15 cellular contexts compared by ENCODE assay signal in the genomic region with DNA sequence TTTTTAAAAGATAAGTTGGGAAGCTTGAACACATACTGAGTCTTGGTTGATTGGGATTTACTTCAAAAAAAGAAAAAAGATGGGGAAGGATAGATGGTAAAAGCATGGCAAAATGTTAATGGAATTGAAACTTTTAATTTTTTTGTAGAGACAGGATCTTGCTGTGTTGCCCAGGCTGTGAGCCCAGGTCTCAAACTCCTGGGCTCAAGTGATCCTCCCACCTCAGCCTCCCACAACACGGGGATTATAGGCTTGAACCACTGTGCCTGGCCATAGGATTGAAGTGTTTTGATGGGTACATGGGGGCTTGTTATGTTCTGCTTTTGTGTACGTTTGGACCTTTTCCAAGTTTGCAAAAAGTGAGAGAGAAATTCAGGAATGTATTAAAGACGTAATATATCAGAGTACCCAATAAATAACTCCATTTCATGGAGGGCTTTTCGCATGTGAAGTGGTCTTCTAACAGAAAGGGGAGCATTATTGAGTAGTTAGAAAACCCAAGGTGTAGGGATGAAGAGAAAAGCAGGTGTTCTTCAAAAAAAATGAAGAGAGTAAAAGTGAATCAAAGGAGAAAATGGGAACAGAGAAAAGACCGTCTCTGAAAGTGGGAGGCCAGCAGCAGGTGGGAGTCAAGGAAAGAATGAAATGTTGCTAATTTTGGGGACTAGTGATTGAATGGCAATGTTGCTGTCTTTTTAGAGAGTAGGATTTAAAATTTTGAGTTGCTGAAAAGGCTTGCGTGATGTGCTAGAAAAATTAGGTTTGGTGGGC. TPM values are rescaled to one million over a fixed set of nuclear protein-coding genes. Genes with fewer than 3 reads are reported as not detected.
DNase-seq lines count a peak whose midpoint lies in the region; ATAC-seq and TF ChIP-seq lines count a peak whose summit lies in the region.
"Had no signal": no experiment of that assay in that cellular context is flagged by ENCODE, and none has a peak within 500 bp of the region (broad histone marks: within the 10 kb centered on the region; RNA-seq: fewer than 3 reads in every experiment).

No MANE protein-coding gene starts in this region.

- H3K4me1 Mint-ChIP-seq in stimulated activated naive CD8-positive, alpha-beta T cell treated with anti-CD3 and anti-CD28 coated beads, Interleukin-15, Interleukin-2, amounts not matched to agents 100 ng/mL and 50 ng/mL, for 24 hours (ENCODE audit: low read depth), result peaks cover 47% of the 10 kb centered on the region
- peaks cover 38% of the 10 kb centered on the region for H3K4me1 Mint-ChIP-seq in activated naive CD8-positive, alpha-beta T cell treated with anti-CD3 and anti-CD28 coated beads, Interleukin-2, amount 50 U/mL, for 24 hours
- H3K4me1 Mint-ChIP-seq in natural killer cell treated with Interleukin-12 subunit alpha and Interleukin-12 subunit beta and Interleukin-15 and Interleukin-18, amount 100 ng/mL, for 72 hours (ENCODE audit: low read depth in 2 of 2), result peaks cover 35 to 38% of the 10 kb centered on the region in 2 donors

- H3K36me3 Mint-ChIP-seq in stimulated activated naive CD8-positive, alpha-beta T cell treated with anti-CD3 and anti-CD28 coated beads, Interleukin-15, Interleukin-2, amounts not matched to agents 100 ng/mL and 50 ng/mL, for 24 hours (ENCODE audit: low read depth), result peaks cover 14% of the 10 kb centered on the region
- peaks cover 8% of the 10 kb centered on the region for H3K36me3 Mint-ChIP-seq in activated naive CD8-positive, alpha-beta T cell treated with anti-CD3 and anti-CD28 coated beads, Interleukin-2, amount 50 U/mL, for 24 hours (ENCODE audit: low read depth)
- H3K36me3 Mint-ChIP-seq in natural killer cell treated with Interleukin-12 subunit alpha and Interleukin-12 subunit beta and Interleukin-15 and Interleukin-18, amount 100 ng/mL, for 72 hours, result no peaks in the 10 kb centered on the region

- in situ Hi-C loops in brain microvascular endothelial cell (cut with HindIII; ENCODE audit: low pct_ligation_motif_present, low sequenced_read_pairs), result no loop called here

- H4K20me1 ChIP-seq in hepatocyte (ENCODE audit: insufficient read depth, poor library complexity, severe bottlenecking), result no peaks in the 10 kb centered on the region

- peaks cover 42% of the 10 kb centered on the region for H3K79me2 ChIP-seq in hepatocyte

- H3K27ac ChIP-seq in brain microvascular endothelial cell (no peak overlapping the region), hepatocyte (no peak overlapping the region)
- H3K27ac ChIP-seq: SJSA1 had no signal

- H3K4me3 Mint-ChIP-seq in stimulated activated naive CD8-positive, alpha-beta T cell treated with anti-CD3 and anti-CD28 coated beads, Interleukin-15, Interleukin-2, amounts not matched to agents 100 ng/mL and 50 ng/mL, for 24 hours, result no peak overlapping the region
- no peak overlapping the region for H3K4me3 Mint-ChIP-seq in activated naive CD8-positive, alpha-beta T cell treated with anti-CD3 and anti-CD28 coated beads, Interleukin-2, amount 50 U/mL, for 24 hours
- H3K4me3 Mint-ChIP-seq in natural killer cell treated with Interleukin-12 subunit alpha and Interleukin-12 subunit beta and Interleukin-15 and Interleukin-18, amount 100 ng/mL, for 72 hours, result peak overlapping the region; percentile 75
- H3K4me3 Mint-ChIP-seq: activated CD8-positive, alpha-beta memory T cell treated with anti-CD3 and anti-CD28 coated beads, Interleukin-2, amount 10 ng/mL, durations not matched to agents 7 days and 5 days; dendritic cell treated with granulocyte-macrophage colony-stimulating factor and Interleukin-4, amounts not matched to agents 40 ng/mL and 50 ng/mL, for 4 days had no signal

- no peaks in the 10 kb centered on the region for H3K27me3 Mint-ChIP-seq in stimulated activated naive CD8-positive, alpha-beta T cell treated with anti-CD3 and anti-CD28 coated beads, Interleukin-15, Interleukin-2, amounts not matched to agents 100 ng/mL and 50 ng/mL, for 24 hours
- H3K27me3 Mint-ChIP-seq in activated naive CD8-positive, alpha-beta T cell treated with anti-CD3 and anti-CD28 coated beads, Interleukin-2, amount 50 U/mL, for 24 hours, result no peaks in the 10 kb centered on the region
- no peaks in the 10 kb centered on the region for H3K27me3 Mint-ChIP-seq in natural killer cell treated with Interleukin-12 subunit alpha and Interleukin-12 subunit beta and Interleukin-15 and Interleukin-18, amount 100 ng/mL, for 72 hours
- H3K27me3 Mint-ChIP-seq: activated CD8-positive, alpha-beta memory T cell treated with anti-CD3 and anti-CD28 coated beads, Interleukin-2, amount 10 ng/mL, durations not matched to agents 7 days and 5 days had no signal

- H3K27me3 ChIP-seq in brain microvascular endothelial cell (replicated peaks) (no peaks in the 10 kb centered on the region), hepatocyte (no peaks in the 10 kb centered on the region)
- H3K27me3 ChIP-seq: esophagus muscularis mucosa, SJSA1 had no signal

- no peaks in the 10 kb centered on the region for H3K9me3 Mint-ChIP-seq in stimulated activated naive CD8-positive, alpha-beta T cell treated with anti-CD3 and anti-CD28 coated beads, Interleukin-15, Interleukin-2, amounts not matched to agents 100 ng/mL and 50 ng/mL, for 24 hours
- no peaks in the 10 kb centered on the region for H3K9me3 Mint-ChIP-seq in activated naive CD8-positive, alpha-beta T cell treated with anti-CD3 and anti-CD28 coated beads, Interleukin-2, amount 50 U/mL, for 24 hours
- no peaks in the 10 kb centered on the region for H3K9me3 Mint-ChIP-seq in natural killer cell treated with Interleukin-12 subunit alpha and Interleukin-12 subunit beta and Interleukin-15 and Interleukin-18, amount 100 ng/mL, for 72 hours
- H3K9me3 Mint-ChIP-seq: dendritic cell treated with granulocyte-macrophage colony-stimulating factor and Interleukin-4, amounts not matched to agents 40 ng/mL and 50 ng/mL, for 4 days had no signal

- H3K4me3 ChIP-seq in brain microvascular endothelial cell (ENCODE audit: low read depth, low read length) (no peak overlapping the region), hepatocyte (no peak overlapping the region)
- H3K4me3 ChIP-seq: esophagus muscularis mucosa, lower lobe of right lung, SJSA1 had no signal

- no peak overlapping the region for H2AFZ ChIP-seq in hepatocyte

- ATAC-seq in stimulated activated naive CD8-positive, alpha-beta T cell treated with anti-CD3 and anti-CD28 coated beads, Interleukin-15, Interleukin-2, amounts not matched to agents 100 U/mL and 50 U/mL, for 24 hours, result no peak
- ATAC-seq in activated naive CD8-positive, alpha-beta T cell treated with anti-CD3 and anti-CD28 coated beads, Interleukin-2, amount 50 U/mL, for 24 hours, result no peak
- ATAC-seq in natural killer cell treated with Interleukin-12 subunit alpha and Interleukin-12 subunit beta and Interleukin-15 and Interleukin-18, amount 100 ng/mL, for 72 hours, result no peak
- ATAC-seq: activated CD8-positive, alpha-beta memory T cell treated with anti-CD3 and anti-CD28 coated beads, Interleukin-2, amount 10 ng/mL, durations not matched to agents 7 days and 5 days had no signal

- peak overlapping the region; percentile 81 for H3K27ac Mint-ChIP-seq in stimulated activated naive CD8-positive, alpha-beta T cell treated with anti-CD3 and anti-CD28 coated beads, Interleukin-15, Interleukin-2, amounts not matched to agents 100 ng/mL and 50 ng/mL, for 24 hours
- peak overlapping the region; percentile 32 for H3K27ac Mint-ChIP-seq in activated naive CD8-positive, alpha-beta T cell treated with anti-CD3 and anti-CD28 coated beads, Interleukin-2, amount 50 U/mL, for 24 hours
- H3K27ac Mint-ChIP-seq in natural killer cell treated with Interleukin-12 subunit alpha and Interleukin-12 subunit beta and Interleukin-15 and Interleukin-18, amount 100 ng/mL, for 72 hours, result peak overlapping the region; percentile 75 to 94
- H3K27ac Mint-ChIP-seq: activated CD8-positive, alpha-beta memory T cell treated with anti-CD3 and anti-CD28 coated beads, Interleukin-2, amount 10 ng/mL, durations not matched to agents 7 days and 5 days; dendritic cell treated with granulocyte-macrophage colony-stimulating factor and Interleukin-4, amounts not matched to agents 40 ng/mL and 50 ng/mL, for 4 days had no signal

- H3K36me3 ChIP-seq in brain microvascular endothelial cell (replicated peaks), result peaks cover 5% of the 10 kb centered on the region
- no peaks in the 10 kb centered on the region for H3K36me3 ChIP-seq in hepatocyte (replicated peaks; ENCODE audit: insufficient read depth, low read depth)

- no peaks in the 10 kb centered on the region for H3K4me1 ChIP-seq in hepatocyte (ENCODE audit: insufficient read depth)
- H3K4me1 ChIP-seq: SJSA1 had no signal

- no peak overlapping the region for H3K4me2 ChIP-seq in hepatocyte

- 94% methylated on average over 6 of the region's 6 CpGs for WGBS in hepatocyte (ENCODE audit: low lambda C conversion rate, missing lambda C conversion rate)

- H3K9me2 ChIP-seq in hepatocyte (replicated peaks; ENCODE audit: insufficient read depth), result no peaks in the 10 kb centered on the region

- no peak for DNase-seq in stimulated activated naive CD8-positive, alpha-beta T cell treated with anti-CD3 and anti-CD28 coated beads, Interleukin-15, Interleukin-2, amounts not matched to agents 100 U/mL and 50 U/mL, for 24 hours
- no peak for DNase-seq in activated naive CD8-positive, alpha-beta T cell treated with anti-CD3 and anti-CD28 coated beads, Interleukin-2, amount 50 U/mL, for 24 hours
- DNase-seq in natural killer cell treated with Interleukin-12 subunit alpha and Interleukin-12 subunit beta and Interleukin-15 and Interleukin-18, amount 100 ng/mL, for 72 hours (ENCODE audit: low spot score), result no peak
- DNase-seq in brain microvascular endothelial cell (no peak), glomerular visceral epithelial cell (ENCODE audit: extremely low spot score) (no peak), occipital lobe (lab: John Stamatoyannopoulos, UW) (no peak), hepatocyte (ENCODE audit: low spot score) (no peak)
- DNase-seq: activated CD8-positive, alpha-beta memory T cell treated with anti-CD3 and anti-CD28 coated beads, Interleukin-2, amount 10 ng/mL, durations not matched to agents 7 days and 5 days; DMS79 treated with DMSO at 0.1 percent for 48 hours; lower lobe of right lung; NCI-H2171 had no signal

- H3K9me3 ChIP-seq in hepatocyte (ENCODE audit: low read depth), result no peaks in the 10 kb centered on the region
- H3K9me3 ChIP-seq: esophagus muscularis mucosa, lower lobe of right lung, SJSA1 had no signal

- no peak for TF ChIP-seq CTCF in brain microvascular endothelial cell (IDR thresholded peaks at IDR 0.05; ENCODE audit: low read depth, low read length, missing control alignments)
- TF ChIP-seq CTCF in hepatocyte (IDR thresholded peaks at IDR 0.05; ENCODE audit: poor library complexity), result no peak

RNA-seq across cellular contexts. Expression of gene GARRE1, which starts 55.2 kb away (rescaled TPM):
- 10 to 100 TPM in 1 of 2 donors, 1 to 10 TPM in 1; 9.6 to 13.3 TPM for total RNA-seq in natural killer cell treated with Interleukin-12 subunit alpha and Interleukin-12 subunit beta and Interleukin-15 and Interleukin-18, amount 100 ng/mL, for 72 hours
- total RNA-seq in occipital lobe, result 20.7 TPM
- total RNA-seq in hepatocyte, result 15.4 and 16.3 TPM in 2 replicates
- polyA plus RNA-seq in hepatocyte, result 9.0 and 10.2 TPM in 2 replicates

RNA-seq across cellular contexts. Expression of gene GPI, which starts 55.4 kb away (rescaled TPM):
- 100 to 1,000 TPM; 394 to 516 TPM for total RNA-seq in natural killer cell treated with Interleukin-12 subunit alpha and Interleukin-12 subunit beta and Interleukin-15 and Interleukin-18, amount 100 ng/mL, for 72 hours
- 103 TPM for total RNA-seq in occipital lobe
- total RNA-seq in hepatocyte, result 82.9 and 117 TPM in 2 replicates
- polyA plus RNA-seq in hepatocyte, result 120 and 124 TPM in 2 replicates

Comparison
In these comparisons a context has a peak if more than half of its experiments do, and no peak if none do; other contexts are left out.
1. H3K27ac Mint-ChIP-seq: peak in every context shown above with its lines; median percentile 84 in natural killer cell treated with Interleukin-12 subunit alpha and Interleukin-12 subunit beta and Interleukin-15 and Interleukin-18, amount 100 ng/mL, for 72 hours; 81 in stimulated activated naive CD8-positive, alpha-beta T cell treated with anti-CD3 and anti-CD28 coated beads, Interleukin-15, Interleukin-2, amounts not matched to agents 100 ng/mL and 50 ng/mL, for 24 hours; 32 in activated naive CD8-positive, alpha-beta T cell treated with anti-CD3 and anti-CD28 coated beads, Interleukin-2, amount 50 U/mL, for 24 hours.